ENCODE assay signal across 12 cellular contexts in genomic region chr14:22559041-22559440, GRCh38. TPM values are rescaled to one million over a fixed set of nuclear protein-coding genes. Genes with fewer than 3 reads are reported as not detected.
A peak's percentile ranks its signal among the peaks of the same experiment; 100 is the strongest.
DNase-seq lines count a peak whose midpoint lies in the region; ATAC-seq, FAIRE-seq and TF ChIP-seq lines count a peak whose summit lies in the region.
"Had no signal": no experiment of that assay in that cellular context is flagged by ENCODE, and none has a peak within 500 bp of the region (broad histone marks: within the 10 kb centered on the region; RNA-seq: fewer than 3 reads in every experiment).

No MANE protein-coding gene starts in this region.

- H3K27ac ChIP-seq in HepG2 (ENCODE audit: extremely low read length, insufficient read depth, low read length): no peak overlapping the region
- peak overlapping the region in 1 of 3 donors; percentile 43 for H3K27ac ChIP-seq in right lobe of liver

- H3K79me2 ChIP-seq in HepG2 (ENCODE audit: insufficient read depth, low read length): no peaks in the 10 kb centered on the region

- peak overlapping the region; percentile 85 for H3K4me3 Mint-ChIP-seq in activated naive CD8-positive, alpha-beta T cell
- peak overlapping the region in 4 of 8 donors; percentile 3 to 77 (median 26) for H3K4me3 Mint-ChIP-seq in naive B cell

- TF ChIP-seq POLR2A in HepG2 (IDR thresholded peaks at IDR 0.05; ENCODE audit: insufficient read depth in 1 of 2, low read depth in 2 of 2, low read length in 2 of 2): no peak
- TF ChIP-seq POLR2A in right lobe of liver (IDR thresholded peaks at IDR 0.05): no peak

- peaks cover 5% of the 10 kb centered on the region in 2 experiments for H3K36me3 ChIP-seq in HepG2 (replicated peaks in 1 of 2; ENCODE audit: control insufficient read depth in 1 of 2, insufficient read depth in 2 of 2, low read length in 2 of 2)
- H3K36me3 ChIP-seq in right lobe of liver: peaks cover 0 to 6% (median 0%) of the 10 kb centered on the region in 4 donors
- H3K36me3 ChIP-seq: BE2C, vagina had no signal

- H3K9me3 Mint-ChIP-seq in activated naive CD8-positive, alpha-beta T cell (ENCODE audit: low read depth): no peaks in the 10 kb centered on the region
- H3K9me3 Mint-ChIP-seq in naive B cell: no peaks in the 10 kb centered on the region

- peaks cover 87% of the 10 kb centered on the region for H3K4me1 Mint-ChIP-seq in activated naive CD8-positive, alpha-beta T cell (ENCODE audit: low read depth)
- peaks cover 52 to 94% (median 79%) of the 10 kb centered on the region in 3 donors for H3K4me1 Mint-ChIP-seq in naive B cell

- TF ChIP-seq RAD21 in HepG2 (CRISPR knock-in tag; IDR thresholded peaks at IDR 0.05): no peak

- intact Hi-C loops in HepG2 (cut with micrococcal nuclease; ENCODE audit: unreplicated experiment) (loop anchor here (2.0 to 5.0 kb wide), 2 partner anchors 153 to 208 kb away; partner anchors contain the start of gene OXA1L), right lobe of liver (cut with DNase I) (loop anchor here (10.0 kb wide), 2 partner anchors 96 to 164 kb away; no protein-coding TSS in a partner anchor)

- in situ Hi-C loops in HepG2 (cut with HindIII; ENCODE audit: extremely low pct_ligation_motif_present, low pct_unique_long_range_greater_than_20kb): loop anchor here (5.0 kb wide), 3 partner anchors 93 to 493 kb away; no protein-coding TSS in a partner anchor

- peak overlapping the region; percentile 99 for H3K27ac Mint-ChIP-seq in activated naive CD8-positive, alpha-beta T cell
- H3K27ac Mint-ChIP-seq in naive B cell: peak overlapping the region in 4 of 6 donors; percentile 75 to 98 (median 88)

- H4K20me1 ChIP-seq in HepG2 (ENCODE audit: insufficient read depth, low read length): no peaks in the 10 kb centered on the region

- WGBS in HepG2 (ENCODE audit: low lambda C conversion rate): 91% methylated on average over 1 of the region's 1 CpG
- 57% methylated on average over 1 of the region's 1 CpG for WGBS in right lobe of liver (ENCODE audit: insufficient coverage, low coverage, low lambda C conversion rate, missing lambda C conversion rate)

- H2AFZ ChIP-seq in HepG2 (ENCODE audit: low read length): no peak overlapping the region

- H3K36me3 Mint-ChIP-seq in activated naive CD8-positive, alpha-beta T cell: peaks cover 6% of the 10 kb centered on the region
- H3K36me3 Mint-ChIP-seq in naive B cell: no peaks in the 10 kb centered on the region

- H3K4me3 ChIP-seq in HepG2 (replicated peaks in 1 of 3; ENCODE audit: insufficient read depth in 1 of 3, low read depth in 2 of 3, low read length in 3 of 3): no peak overlapping the region
- no peak overlapping the region for H3K4me3 ChIP-seq in right lobe of liver
- H3K4me3 ChIP-seq: vagina had no signal

- H3K9me3 ChIP-seq in HepG2 (ENCODE audit: low read length) (no peaks in the 10 kb centered on the region), right lobe of liver (peaks cover 0 to 3% (median 0%) of the 10 kb centered on the region in 4 donors)
- H3K9me3 ChIP-seq: BE2C, vagina had no signal

- no peaks in the 10 kb centered on the region for H3K27me3 Mint-ChIP-seq in activated naive CD8-positive, alpha-beta T cell
- H3K27me3 Mint-ChIP-seq in naive B cell: no peaks in the 10 kb centered on the region

- ATAC-seq in HepG2 (no peak), right lobe of liver (no peak), naive B cell (ENCODE audit: low read depth in 2 of 2) (no peak), HG03432 (IDR thresholded peaks at IDR 0.05; ENCODE audit: unreplicated experiment) (no peak)

- no peak for DNase-seq in HepG2 (ENCODE audit: low spot score)
- DNase-seq in right lobe of liver: no peak
- DNase-seq in naive B cell: no peak
- no peak for DNase-seq in GM10248 (ENCODE audit: extremely low spot score)
- DNase-seq in NCI-H446 treated with DMSO at 0.1 percent for 48 hours (lab: John Stamatoyannopoulos, UW): no peak
- no peak for DNase-seq in stimulated activated CD4-positive, alpha-beta T cell treated with anti-CD3 and anti-CD28 coated beads, Interleukin-1b, Interleukin-23, amount 100 ng/mL, for 48 hours
- DNase-seq: MM.1S, RPMI8226 had no signal

- H3K4me2 ChIP-seq in HepG2 (ENCODE audit: low read depth, low read length): peak overlapping the region; percentile 80; the same call in 1 of the 2 replicates

- H3K27me3 ChIP-seq in HepG2 (ENCODE audit: control insufficient read depth in 1 of 2, insufficient read depth in 2 of 2, low read length in 2 of 2): peaks cover 7 to 25% of the 10 kb centered on the region in 2 experiments; a peak in 4 of 5 replicates
- H3K27me3 ChIP-seq in right lobe of liver: no peaks in the 10 kb centered on the region
- H3K27me3 ChIP-seq: BE2C, vagina had no signal

- FAIRE-seq in HepG2 (lab: Jason Lieb, UNC): no peak

- TF ChIP-seq CTCF in HepG2 (CRISPR knock-in tag; IDR thresholded peaks at IDR 0.05) (no peak), right lobe of liver (IDR thresholded peaks at IDR 0.05) (no peak), GM10248 (IDR thresholded peaks at IDR 0.05; ENCODE audit: control extremely low read depth, extremely low read depth, low read depth, missing control alignments) (no peak)

- CTCF ChIA-PET in HepG2 (lab: Yijun Ruan, JAX; ENCODE audit: low intra/inter-chr PET ratio, low total read pairs): interaction anchor here (0.9 to 7.7 kb wide), 5 partner anchors 10 to 341 kb away, joined by 3 to 200 read pairs (median 142); partner anchors contain the start of gene OR6J1
- CTCF ChIA-PET in GM10248 (lab: Yijun Ruan, JAX): interaction anchor here (1.2 to 5.6 kb wide), 7 partner anchors 10 to 294 kb away, joined by 3 to 136 read pairs (median 6); no protein-coding TSS in a partner anchor

- POLR2A ChIA-PET in HepG2 (lab: Yijun Ruan, JAX) (interaction anchor here (0.8 to 3.4 kb wide), 8 partner anchors 11 to 448 kb away, joined by 3 to 21 read pairs (median 4); partner anchors contain the start of genes DAD1, HAUS4 and OXA1L), GM10248 (lab: Yijun Ruan, JAX) (interaction anchor here (1.1 kb wide), 1 partner anchor 11 kb away, joined by 3 read pairs; no protein-coding TSS in a partner anchor)

- no peak overlapping the region for H3K9ac ChIP-seq in HepG2 (ENCODE audit: insufficient read depth, low read depth, low read length)

- H3K4me1 ChIP-seq in HepG2 (ENCODE audit: insufficient read depth, low read length) (peaks cover 72% of the 10 kb centered on the region), right lobe of liver (peaks cover 0 to 28% (median 7%) of the 10 kb centered on the region in 4 donors)

- TF ChIP-seq EP300 in HepG2 (IDR thresholded peaks at IDR 0.05; ENCODE audit: low read depth in 2 of 2, low read length in 2 of 2) (no peak), HepG2 (CRISPR knock-in tag; IDR thresholded peaks at IDR 0.05; ENCODE audit: borderline replicate concordance) (no peak)

- no TSS peak for BruUV-seq in HepG2 (replicated peaks; lab: Mats Ljungman, UMichigan)

RNA-seq across cellular contexts. Expression of gene DAD1, which starts 30.0 kb away (rescaled TPM):
- 385 and 558 TPM in 2 replicates for total RNA-seq in HepG2 (2016; rRNA removed; fragmentation: Illumina TruSeq; extraction: Trizol)
- total RNA-seq in HepG2 (2016; cell fraction: cytosol; rRNA removed; fragmentation: Illumina TruSeq; extraction: Trizol; ENCODE audit: low read depth): 148 and 149 TPM in 2 replicates
- 449 and 577 TPM in 2 replicates for total RNA-seq in HepG2 (2016; cell fraction: insoluble cytoplasmic fraction; rRNA removed; fragmentation: Illumina TruSeq; extraction: Trizol)
- total RNA-seq in HepG2 (2016; cell fraction: membrane; rRNA removed; fragmentation: Illumina TruSeq; extraction: Trizol): 133 and 150 TPM in 2 replicates
- total RNA-seq in HepG2 (2016; cell fraction: nucleus; rRNA removed; fragmentation: Illumina TruSeq; extraction: Trizol): 382 and 439 TPM in 2 replicates
- 508 and 626 TPM in 2 replicates for polyA plus RNA-seq in HepG2 (2011; rRNA removed)
- polyA plus RNA-seq in HepG2 (2011; cell fraction: cytosol; rRNA removed): 1,110 and 1,232 TPM in 2 replicates
- 187 and 222 TPM in 2 replicates for polyA plus RNA-seq in HepG2 (2011; cell fraction: nucleus; rRNA removed)
- 327 and 493 TPM in 2 replicates for polyA plus RNA-seq in HepG2 (2012)
- 141 and 152 TPM in 2 replicates for polyA plus RNA-seq in HepG2 (2016; cell fraction: cytosol; fragmentation: Illumina TruSeq; extraction: Trizol; ENCODE audit: low read depth)
- polyA plus RNA-seq in HepG2 (2016; cell fraction: insoluble cytoplasmic fraction; fragmentation: Illumina TruSeq; extraction: Trizol; ENCODE audit: low read depth): 395 and 434 TPM in 2 replicates
- 122 and 125 TPM in 2 replicates for polyA plus RNA-seq in HepG2 (2016; cell fraction: membrane; fragmentation: Illumina TruSeq; extraction: Trizol; ENCODE audit: low read depth)
- 602 and 624 TPM in 2 replicates for polyA plus RNA-seq in HepG2 (2016; cell fraction: nucleus; fragmentation: Illumina TruSeq; extraction: Trizol; ENCODE audit: insufficient read depth, low read depth)
- polyA minus RNA-seq in HepG2 (2011; rRNA and poly(A)+ RNA removed; ENCODE audit: low replicate concordance): 261 and 460 TPM in 2 replicates
- 132 TPM in 2 replicates for polyA minus RNA-seq in HepG2 (2011; cell fraction: cytosol; rRNA and poly(A)+ RNA removed)
- polyA minus RNA-seq in HepG2 (2011; cell fraction: nucleus; rRNA and poly(A)+ RNA removed): 79.2 and 94.7 TPM in 2 replicates
- total RNA-seq in right lobe of liver: 100 to 1,000 TPM; 107 to 249 (median 133) TPM
- polyA plus RNA-seq in naive B cell (ENCODE audit: low read depth in 6 of 6): 100 to 1,000 TPM; 427 to 721 (median 474) TPM

RNA-seq across cellular contexts. Expression of gene ABHD4, which starts 39.1 kb away (rescaled TPM):
- 16.1 and 22.8 TPM in 2 replicates for total RNA-seq in HepG2 (2016; rRNA removed; fragmentation: Illumina TruSeq; extraction: Trizol)
- total RNA-seq in HepG2 (2016; cell fraction: cytosol; rRNA removed; fragmentation: Illumina TruSeq; extraction: Trizol; ENCODE audit: low read depth): 1.9 and 2.6 TPM in 2 replicates
- 13.5 and 23.6 TPM in 2 replicates for total RNA-seq in HepG2 (2016; cell fraction: insoluble cytoplasmic fraction; rRNA removed; fragmentation: Illumina TruSeq; extraction: Trizol)
- 5.5 and 6.1 TPM in 2 replicates for total RNA-seq in HepG2 (2016; cell fraction: membrane; rRNA removed; fragmentation: Illumina TruSeq; extraction: Trizol)
- 15.3 and 18.4 TPM in 2 replicates for total RNA-seq in HepG2 (2016; cell fraction: nucleus; rRNA removed; fragmentation: Illumina TruSeq; extraction: Trizol)
- polyA plus RNA-seq in HepG2 (2011; rRNA removed): 47.5 and 48.1 TPM in 2 replicates
- polyA plus RNA-seq in HepG2 (2011; cell fraction: cytosol; rRNA removed): 40.5 and 42.2 TPM in 2 replicates
- polyA plus RNA-seq in HepG2 (2011; cell fraction: nucleus; rRNA removed): 28.4 and 31.8 TPM in 2 replicates
- polyA plus RNA-seq in HepG2 (2012): 28.4 and 31.9 TPM in 2 replicates
- 4.3 and 5.4 TPM in 2 replicates for polyA plus RNA-seq in HepG2 (2016; cell fraction: cytosol; fragmentation: Illumina TruSeq; extraction: Trizol; ENCODE audit: low read depth)
- 31.7 and 36.0 TPM in 2 replicates for polyA plus RNA-seq in HepG2 (2016; cell fraction: insoluble cytoplasmic fraction; fragmentation: Illumina TruSeq; extraction: Trizol; ENCODE audit: low read depth)
- polyA plus RNA-seq in HepG2 (2016; cell fraction: membrane; fragmentation: Illumina TruSeq; extraction: Trizol; ENCODE audit: low read depth): 10.4 and 12.8 TPM in 2 replicates
- polyA plus RNA-seq in HepG2 (2016; cell fraction: nucleus; fragmentation: Illumina TruSeq; extraction: Trizol; ENCODE audit: insufficient read depth, low read depth): 27.4 and 28.0 TPM in 2 replicates
- polyA minus RNA-seq in HepG2 (2011; rRNA and poly(A)+ RNA removed; ENCODE audit: low replicate concordance): 45.6 and 63.5 TPM in 2 replicates
- 14.6 and 19.0 TPM in 2 replicates for polyA minus RNA-seq in HepG2 (2011; cell fraction: cytosol; rRNA and poly(A)+ RNA removed)
- polyA minus RNA-seq in HepG2 (2011; cell fraction: nucleus; rRNA and poly(A)+ RNA removed): 26.9 and 36.6 TPM in 2 replicates
- 10 to 100 TPM; 12.7 to 38.1 (median 18.5) TPM for total RNA-seq in right lobe of liver
- polyA plus RNA-seq in naive B cell (ENCODE audit: low read depth in 6 of 6): 10 to 100 TPM in 2 of 6 donors, 1 to 10 TPM in 4; 4.8 to 14.1 (median 9.2) TPM
